ENCODE assay signal across 8 cellular contexts in the genomic region with DNA sequence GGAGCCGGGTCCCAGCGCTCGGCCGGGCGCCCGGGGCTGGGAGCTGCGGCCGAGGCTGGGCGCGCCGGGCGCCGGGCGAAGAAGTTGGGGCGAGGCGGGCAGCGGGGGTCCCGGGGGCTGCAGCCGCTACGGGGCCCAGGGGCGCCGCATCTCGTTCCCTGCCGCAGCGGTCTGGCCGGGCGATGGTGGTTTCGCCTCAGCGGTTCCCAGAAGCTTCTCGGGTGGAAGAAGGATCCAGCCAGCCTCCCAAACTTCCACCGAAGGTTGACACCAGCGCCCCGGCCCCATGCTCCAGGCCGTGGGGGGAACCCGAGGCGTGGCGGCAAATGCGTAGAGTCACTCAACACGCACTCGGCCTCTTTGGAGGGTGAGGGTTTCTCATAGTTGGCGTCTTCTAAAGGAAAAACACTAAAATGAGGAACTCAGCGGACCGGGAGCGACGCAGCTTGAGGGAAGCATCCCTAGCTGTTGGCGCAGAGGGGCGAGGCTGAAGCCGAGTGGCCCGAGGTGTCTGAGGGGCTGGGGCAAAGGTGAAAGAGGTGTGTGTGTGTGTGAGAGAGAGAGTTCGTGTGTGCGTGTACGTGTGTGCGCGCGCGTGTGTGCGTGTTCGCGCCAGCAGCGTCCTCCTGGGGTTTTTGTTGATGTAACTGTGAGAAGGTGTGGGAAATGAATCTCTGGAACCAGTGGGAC. TPM values are rescaled to one million over a fixed set of nuclear protein-coding genes. Genes with fewer than 3 reads are reported as not detected.
DNase-seq lines count a peak whose midpoint lies in the region; ATAC-seq and TF ChIP-seq lines count a peak whose summit lies in the region.

No MANE protein-coding gene starts in this region.

- intact Hi-C loops in adrenal gland (cut with DNase I) (no loop called here), spleen (cut with DNase I; ENCODE audit: low total_unique reads) (no loop called here), OCI-LY7 (cut with micrococcal nuclease; ENCODE audit: unreplicated experiment) (no loop called here)

- H3K4me2 ChIP-seq in OCI-LY7 (ENCODE audit: low read length), result no peak overlapping the region

- TF ChIP-seq CTCF in adrenal gland (IDR thresholded peaks at IDR 0.05) (no peak), spleen (IDR thresholded peaks at IDR 0.05 in 8 of 11, conservative IDR thresholded peaks at IDR 0.05 in 3 of 11) (no peak), OCI-LY7 (conservative IDR thresholded peaks at IDR 0.05; ENCODE audit: low read length) (no peak)

- peak overlapping the region; percentile 89 for H3K9ac ChIP-seq in HUES6 (ENCODE audit: low read length)
- no peak overlapping the region for H3K9ac ChIP-seq in iPS-15b (ENCODE audit: low read depth, low read length)

- no peaks in the 10 kb centered on the region for H3K9me3 ChIP-seq in HUES6 (ENCODE audit: control insufficient read depth, insufficient read depth, low read depth, low read length)
- no peaks in the 10 kb centered on the region for H3K9me3 ChIP-seq in adrenal gland (replicated peaks in 1 of 3)
- H3K9me3 ChIP-seq in iPS-15b (ENCODE audit: control insufficient read depth, insufficient read depth, low read length), result no peaks in the 10 kb centered on the region
- H3K9me3 ChIP-seq in spleen, result no peaks in the 10 kb centered on the region
- H3K9me3 ChIP-seq in OCI-LY7 (ENCODE audit: low read length), result no peaks in the 10 kb centered on the region

- H4K20me1 ChIP-seq in OCI-LY7 (ENCODE audit: insufficient read depth, low read length), result no peaks in the 10 kb centered on the region

- CTCF ChIA-PET in OCI-LY7 (lab: Charles Lee; ENCODE audit: unreplicated experiment), result no interaction called here

- H3K4me3 ChIP-seq in HUES6 (ENCODE audit: low read depth, low read length), result peak overlapping the region; percentile 96
- peak overlapping the region in 2 of 4 donors; percentile 24 to 84 for H3K4me3 ChIP-seq in adrenal gland
- peak overlapping the region; percentile 83 for H3K4me3 ChIP-seq in iPS-15b (ENCODE audit: low read depth, low read length)
- H3K4me3 ChIP-seq in spleen, result peak overlapping the region; percentile 23 to 73 (median 43)
- H3K4me3 ChIP-seq in OCI-LY7 (ENCODE audit: low read depth, low read length, poor library complexity, severe bottlenecking), result no peak overlapping the region

- no peaks in the 10 kb centered on the region for H3K9me2 ChIP-seq in OCI-LY7 (ENCODE audit: insufficient read depth, low read length)

- H2AFZ ChIP-seq in OCI-LY7 (ENCODE audit: low read length), result no peak overlapping the region

- no TSS peak for BruUV-seq in OCI-LY7 (replicated peaks; lab: Mats Ljungman, UMichigan)

- H3K36me3 ChIP-seq in HUES6 (ENCODE audit: control insufficient read depth, insufficient read depth, low read length) (no peaks in the 10 kb centered on the region), adrenal gland (replicated peaks in 1 of 2) (no peaks in the 10 kb centered on the region), iPS-15b (ENCODE audit: control insufficient read depth, insufficient read depth, low read length) (no peaks in the 10 kb centered on the region), spleen (no peaks in the 10 kb centered on the region), OCI-LY7 (ENCODE audit: insufficient read depth, low read length) (no peaks in the 10 kb centered on the region)

- H3K27me3 ChIP-seq in HUES6 (ENCODE audit: control insufficient read depth, insufficient read depth, low read length) (peaks cover 36% of the 10 kb centered on the region), adrenal gland (no peaks in the 10 kb centered on the region), iPS-15b (ENCODE audit: control insufficient read depth, insufficient read depth, low read length) (peaks cover 19% of the 10 kb centered on the region), spleen (replicated peaks in 1 of 7) (peaks cover 0 to 68% (median 22%) of the 10 kb centered on the region in 7 donors)

- H3K79me2 ChIP-seq in OCI-LY7 (ENCODE audit: insufficient read depth, low read depth, low read length), result no peaks in the 10 kb centered on the region

- H3K27ac ChIP-seq in HUES6 (ENCODE audit: low read depth, low read length) (no peak overlapping the region; the same call in 1 of the 2 replicates), adrenal gland (peak overlapping the region in 3 of 5 donors; percentile 61 to 90 (median 78)), spleen (peak overlapping the region in 7 of 8 donors; percentile 71 to 85 (median 80)), OCI-LY7 (ENCODE audit: low read depth, low read length, poor library complexity, severe bottlenecking) (no peak overlapping the region)

- POLR2A ChIA-PET in OCI-LY7 (lab: Charles Lee), result no interaction called here

- WGBS in adrenal gland, 4 donors, result 0 to 2% (median 1%) methylated on average over 36 to 60 of the region's 60 CpGs
- WGBS in spleen, 5 donors, result 1 to 5% (median 2%) methylated on average over 32 to 60 of the region's 60 CpGs

- ATAC-seq in HG02973 (IDR thresholded peaks at IDR 0.05; ENCODE audit: unreplicated experiment), result no peak
- ATAC-seq in GM21737 (IDR thresholded peaks at IDR 0.05; ENCODE audit: unreplicated experiment), result no peak

- peaks cover 20% of the 10 kb centered on the region for H3K4me1 ChIP-seq in HUES6 (ENCODE audit: control insufficient read depth, insufficient read depth, low read length)
- no peaks in the 10 kb centered on the region for H3K4me1 ChIP-seq in adrenal gland (replicated peaks in 1 of 2)
- peaks cover 9% of the 10 kb centered on the region for H3K4me1 ChIP-seq in iPS-15b (ENCODE audit: control insufficient read depth, insufficient read depth, low read length)
- H3K4me1 ChIP-seq in spleen, result peaks cover 0 to 24% (median 15%) of the 10 kb centered on the region in 6 donors
- no peaks in the 10 kb centered on the region for H3K4me1 ChIP-seq in OCI-LY7 (ENCODE audit: insufficient read depth, low read length, poor library complexity, severe bottlenecking)

- TF ChIP-seq POLR2A in adrenal gland (IDR thresholded peaks at IDR 0.05) (no peak), spleen (IDR thresholded peaks at IDR 0.05) (no peak)

- peak; percentile 36 for DNase-seq in EL
- DNase-seq in adrenal gland, result no peak
- no peak for DNase-seq in spleen
- no peak for DNase-seq in OCI-LY7 (ENCODE audit: low spot score)

RNA-seq across cellular contexts. Expression of gene BOC, which starts 0.9 kb away (rescaled TPM):
- total RNA-seq in adrenal gland, result 10 to 100 TPM in 4 of 8 donors, 1 to 10 TPM in 4; 6.7 to 22.3 (median 12.4) TPM
- polyA plus RNA-seq in adrenal gland, result 10 to 100 TPM in 1 of 3 donors, 1 to 10 TPM in 2; 1.9 to 10.2 (median 9.3) TPM
- 10 to 100 TPM in 6 of 7 donors, 1 to 10 TPM in 1; 8.8 to 21.9 (median 16.6) TPM for total RNA-seq in spleen
- 1 to 10 TPM; 1.5 to 1.7 (median 1.6) TPM for polyA plus RNA-seq in spleen
- 0.03 TPM in 1 of 2 replicates, not detected in the other for total RNA-seq in OCI-LY7 (2014; rRNA removed; shearing (Covaris generic))
- total RNA-seq in OCI-LY7 (2022), result not detected in 2 replicates

Comparison
In these comparisons a context has a peak if more than half of its experiments do, and no peak if none do; other contexts are left out.
1. H3K27ac ChIP-seq: peak in adrenal gland (3 of 5) and spleen (7 of 8); none in HUES6 (single experiment) and OCI-LY7 (single experiment).
2. RNA of gene BOC, which starts 0.9 kb away (total RNA-seq): 8.8 to 21.9 TPM in spleen and 6.7 to 22.3 TPM in adrenal gland; 0.03 TPM in OCI-LY7; every median in the first group is over 4 times any median in the second.